ENCODE assay signal across 8 cellular contexts in the genomic region with DNA sequence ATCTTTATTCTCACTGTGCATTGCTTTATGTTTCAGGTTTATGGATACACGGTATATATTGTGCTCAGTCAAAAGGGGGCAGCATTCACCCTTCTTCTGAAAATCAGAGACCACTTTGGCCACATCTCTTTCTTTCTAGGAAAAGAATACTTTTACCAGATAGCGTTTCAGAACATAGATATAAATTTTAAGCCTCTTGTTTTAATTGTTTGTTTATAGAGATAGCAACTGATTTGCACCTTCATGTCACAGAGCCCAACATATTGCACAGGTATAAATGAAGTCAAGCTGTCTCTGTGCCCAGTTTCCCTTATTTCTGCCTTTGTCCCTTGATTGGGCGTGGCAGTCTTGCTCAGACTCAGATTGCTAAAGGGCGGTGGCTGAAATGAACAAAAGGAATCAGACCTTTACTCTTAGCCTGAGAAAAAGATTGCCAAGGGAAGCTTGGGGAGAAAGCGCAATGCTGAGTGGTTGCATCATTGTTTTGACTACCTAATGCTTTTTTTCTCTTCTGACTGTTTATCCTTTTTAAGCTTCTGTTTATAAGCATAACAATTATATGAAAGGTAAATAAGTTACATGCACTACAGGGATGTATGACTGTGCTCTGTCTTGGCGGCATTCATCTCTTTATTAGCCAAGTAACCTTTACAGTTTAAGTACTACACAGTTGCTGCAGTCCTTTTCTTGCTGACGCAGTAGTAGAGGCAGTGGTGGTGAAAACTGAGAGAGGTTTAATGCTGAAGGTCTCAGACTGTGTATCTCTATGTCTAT.
DNase-seq lines count a peak whose midpoint lies in the region; ATAC-seq, FAIRE-seq and TF ChIP-seq lines count a peak whose summit lies in the region.

No MANE protein-coding gene starts in this region.

- no peaks in the 10 kb centered on the region for H3K9me3 ChIP-seq in vagina

- no peaks in the 10 kb centered on the region for H3K36me3 ChIP-seq in vagina

- no peak overlapping the region for H3K4me3 ChIP-seq in vagina

- no TSS peak for BruUV-seq in MCF 10A (replicated peaks; lab: Mats Ljungman, UMichigan)

- peak; percentile 17 for DNase-seq in stimulated activated CD4-positive, alpha-beta T cell treated with anti-CD3 and anti-CD28 coated beads, Interleukin-15, amount 100 ng/mL, for 24 hours
- no peak for DNase-seq in stimulated activated CD4-positive, alpha-beta T cell treated with anti-CD3 and anti-CD28 coated beads, Interleukin-1b, Interleukin-23, amount 100 ng/mL, for 48 hours
- DNase-seq in HTR-8/SVneo (ENCODE audit: insufficient read length, low spot score) (peak; percentile 29), NCI-H748 (lab: John Stamatoyannopoulos, UW; ENCODE audit: unreplicated experiment) (peak; percentile 91), MCF 10A (ENCODE audit: unreplicated experiment) (peak; percentile 71), vagina (ENCODE audit: extremely low spot score in 2 of 2) (no peak)
- DNase-seq in stimulated activated naive CD8-positive, alpha-beta T cell treated with anti-CD3 and anti-CD28 coated beads, Interleukin-15, amount 100 ng/mL, for 72 hours, result peak; percentile 13 to 18

- no peak overlapping the region for H3K27ac ChIP-seq in vagina

- no peak for FAIRE-seq in HTR-8/SVneo (lab: Jason Lieb, UNC)
- FAIRE-seq in islet of Langerhans (lab: Jason Lieb, UNC), result peak; percentile 99

- peak; percentile 81 for TF ChIP-seq CTCF in MCF 10A (IDR thresholded peaks at IDR 0.05; ENCODE audit: unreplicated experiment)
- TF ChIP-seq CTCF in vagina (IDR thresholded peaks at IDR 0.05), result peak in 1 of 3 experiments; percentile 58

- no peak for TF ChIP-seq POLR2A in vagina (IDR thresholded peaks at IDR 0.05)

- POLR2A ChIA-PET in MCF 10A (lab: Yijun Ruan, JAX), result interaction anchor here (0.6 to 1.2 kb wide), 5 partner anchors 22 to 1265 kb away, joined by 3 to 5 read pairs (median 3); no protein-coding TSS in a partner anchor

- intact Hi-C loops in MCF 10A (cut with micrococcal nuclease) (loop anchor here (1.0 kb wide), 5 partner anchors 218 to 601 kb away; no protein-coding TSS in a partner anchor), vagina (cut with DNase I) (loop anchor here (5.0 kb wide), 1 partner anchor 474 kb away; no protein-coding TSS in a partner anchor)

- H3K27me3 ChIP-seq in vagina, result no peaks in the 10 kb centered on the region

- H3K36me3 Mint-ChIP-seq in MCF 10A (ENCODE audit: insufficient read depth, unreplicated experiment), result no peaks in the 10 kb centered on the region

- H3K27ac Mint-ChIP-seq in MCF 10A (ENCODE audit: low read depth, unreplicated experiment), result peak overlapping the region; percentile 9
- no peak overlapping the region for H3K27ac Mint-ChIP-seq in stimulated activated naive CD8-positive, alpha-beta T cell treated with anti-CD3 and anti-CD28 coated beads, Interleukin-15, amount 100 ng/mL, for 72 hours

- no peaks in the 10 kb centered on the region for H3K9me3 Mint-ChIP-seq in MCF 10A (ENCODE audit: unreplicated experiment)
- H3K9me3 Mint-ChIP-seq in stimulated activated naive CD8-positive, alpha-beta T cell treated with anti-CD3 and anti-CD28 coated beads, Interleukin-15, amount 100 ng/mL, for 72 hours, result no peaks in the 10 kb centered on the region

- H3K4me3 Mint-ChIP-seq in MCF 10A (ENCODE audit: unreplicated experiment), result no peak overlapping the region
- H3K4me3 Mint-ChIP-seq in stimulated activated naive CD8-positive, alpha-beta T cell treated with anti-CD3 and anti-CD28 coated beads, Interleukin-15, amount 100 ng/mL, for 72 hours, result no peak overlapping the region

- no peaks in the 10 kb centered on the region for H3K27me3 Mint-ChIP-seq in MCF 10A (ENCODE audit: insufficient read depth, unreplicated experiment)
- H3K27me3 Mint-ChIP-seq in stimulated activated naive CD8-positive, alpha-beta T cell treated with anti-CD3 and anti-CD28 coated beads, Interleukin-15, amount 100 ng/mL, for 72 hours, result no peaks in the 10 kb centered on the region

- peaks cover 8% of the 10 kb centered on the region for H3K4me1 Mint-ChIP-seq in MCF 10A (ENCODE audit: insufficient read depth, unreplicated experiment)
- no peaks in the 10 kb centered on the region for H3K4me1 Mint-ChIP-seq in stimulated activated naive CD8-positive, alpha-beta T cell treated with anti-CD3 and anti-CD28 coated beads, Interleukin-15, amount 100 ng/mL, for 72 hours

- CTCF ChIA-PET in MCF 10A (lab: Yijun Ruan, JAX), result interaction anchor here (0.6 to 3.8 kb wide), 59 partner anchors 9 to 1054 kb away, joined by 3 to 33 read pairs (median 4); no protein-coding TSS in a partner anchor

- peak; percentile 62 for ATAC-seq in stimulated activated naive CD8-positive, alpha-beta T cell treated with anti-CD3 and anti-CD28 coated beads, Interleukin-15, amount 100 ng/mL, for 72 hours

- H3K4me1 ChIP-seq in vagina, result peaks cover 7% of the 10 kb centered on the region

Comparison
In these comparisons a context has a peak if more than half of its experiments do, and no peak if none do; other contexts are left out.
1. DNase-seq: peak in stimulated activated CD4-positive, alpha-beta T cell treated with anti-CD3 and anti-CD28 coated beads, Interleukin-15, amount 100 ng/mL, for 24 hours (single experiment), HTR-8/SVneo (single experiment), NCI-H748 (single experiment), MCF 10A (single experiment) and stimulated activated naive CD8-positive, alpha-beta T cell treated with anti-CD3 and anti-CD28 coated beads, Interleukin-15, amount 100 ng/mL, for 72 hours (2 of 2); none in stimulated activated CD4-positive, alpha-beta T cell treated with anti-CD3 and anti-CD28 coated beads, Interleukin-1b, Interleukin-23, amount 100 ng/mL, for 48 hours (single experiment) and vagina (0 of 2).